23 cellular contexts compared by ENCODE assay signal in the genomic region with DNA sequence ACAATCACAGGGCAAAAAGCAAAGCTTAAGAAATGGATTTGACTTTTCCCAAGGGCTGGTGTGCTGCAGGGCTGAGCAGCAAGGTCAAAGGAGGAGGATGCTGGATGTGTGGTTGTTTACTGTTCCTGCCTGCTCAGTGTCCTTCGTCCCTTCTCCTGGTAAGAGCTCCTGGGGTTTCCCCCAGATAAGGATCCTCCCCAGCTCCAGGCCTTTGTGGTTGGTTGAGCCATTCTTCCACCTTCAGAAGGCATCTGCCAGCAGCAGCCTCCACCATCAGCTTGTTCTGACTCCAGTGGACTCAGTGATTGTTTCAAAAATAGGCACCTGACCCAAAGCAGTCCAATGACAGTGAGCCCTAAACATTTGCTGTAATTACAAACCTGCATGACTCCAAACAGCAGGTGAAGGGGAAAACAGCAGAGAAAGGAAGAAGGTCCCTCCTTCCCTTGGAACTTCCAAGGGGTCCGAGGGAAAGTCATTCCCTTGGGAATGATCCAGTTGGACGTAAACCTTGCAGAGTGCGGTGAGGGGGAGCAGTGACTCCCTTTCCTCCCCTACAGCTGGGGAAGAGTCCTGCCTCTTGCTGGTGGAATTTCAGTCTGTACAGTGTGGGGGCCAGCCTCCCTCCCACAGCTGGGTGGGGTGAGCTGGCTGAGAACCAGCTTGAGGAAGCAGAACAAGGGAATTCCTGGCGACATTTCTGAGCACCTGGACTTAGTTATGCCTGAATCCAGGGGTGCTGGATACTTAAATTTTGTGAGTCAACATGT.
DNase-seq lines count a peak whose midpoint lies in the region; ATAC-seq and TF ChIP-seq lines count a peak whose summit lies in the region.
"Had no signal": no experiment of that assay in that cellular context is flagged by ENCODE, and none has a peak within 500 bp of the region (broad histone marks: within the 10 kb centered on the region; RNA-seq: fewer than 3 reads in every experiment).

No MANE protein-coding gene starts in this region.

- no peak for ATAC-seq in left cardiac atrium
- no peak for ATAC-seq in HG03097 (IDR thresholded peaks at IDR 0.05; ENCODE audit: low FRiP score, unreplicated experiment)
- ATAC-seq: CD8-positive, alpha-beta T cell; lower lobe of right lung; stimulated activated naive CD8-positive, alpha-beta T cell treated with anti-CD3 and anti-CD28 coated beads, Interleukin-15, Interleukin-2, amounts not matched to agents 100 U/mL and 50 U/mL, for 24 hours had no signal

- in situ Hi-C loops in astrocyte of the spinal cord (cut with HindIII; ENCODE audit: low sequenced_read_pairs) = no loop called here

- H3K36me3 ChIP-seq in right atrium auricular region = no peaks in the 10 kb centered on the region
- no peaks in the 10 kb centered on the region for H3K36me3 ChIP-seq in tibial artery
- H3K36me3 ChIP-seq: adrenal gland, lower lobe of right lung, MG63 had no signal

- intact Hi-C loops in left cardiac atrium (cut with DNase I) = no loop called here
- intact Hi-C loops in lower leg skin (cut with DNase I; ENCODE audit: low total_unique reads) = no loop called here
- intact Hi-C loops in tibial artery (cut with DNase I; ENCODE audit: low total_unique reads) = no loop called here

- 13 to 17% methylated on average over 5 of the region's 5 CpGs for WGBS in lower leg skin, 2 donors

- TF ChIP-seq CTCF in right atrium auricular region (IDR thresholded peaks at IDR 0.05) (no peak), astrocyte of the spinal cord (IDR thresholded peaks at IDR 0.05; ENCODE audit: low read depth, low read length) (no peak), lower leg skin (IDR thresholded peaks at IDR 0.05) (no peak), tibial artery (IDR thresholded peaks at IDR 0.05) (no peak)

- no peak for TF ChIP-seq POLR2A in lower leg skin (IDR thresholded peaks at IDR 0.05)

- H3K4me3 ChIP-seq in right atrium auricular region (no peak overlapping the region), astrocyte of the spinal cord (ENCODE audit: low read depth, low read length) (no peak overlapping the region), lower leg skin (ENCODE audit: low read depth, poor library complexity, severe bottlenecking) (no peak overlapping the region), tibial artery (no peak overlapping the region)
- H3K4me3 ChIP-seq: adrenal gland, lower lobe of right lung, MG63 had no signal

- no peak overlapping the region for H3K27ac ChIP-seq in right atrium auricular region
- H3K27ac ChIP-seq in tibial artery = no peak overlapping the region
- H3K27ac ChIP-seq: adrenal gland, lower lobe of right lung, parathyroid adenoma had no signal

- H3K27me3 ChIP-seq in right atrium auricular region (no peaks in the 10 kb centered on the region), tibial artery (no peaks in the 10 kb centered on the region)
- H3K27me3 ChIP-seq: adrenal gland, MG63 had no signal

- peaks cover 0 to 27% of the 10 kb centered on the region in 2 donors for H3K4me1 ChIP-seq in right atrium auricular region
- peaks cover 0 to 7% (median 0%) of the 10 kb centered on the region in 4 donors for H3K4me1 ChIP-seq in tibial artery
- H3K4me1 ChIP-seq: adrenal gland, parathyroid adenoma had no signal

- DNase-seq in right atrium auricular region (ENCODE audit: low spot score) = peak; percentile 42
- DNase-seq in left cardiac atrium = no peak
- DNase-seq in astrocyte of the spinal cord (ENCODE audit: low read depth, low spot score) = peak; percentile 27
- peak; percentile 14 to 65 for DNase-seq in lower leg skin (ENCODE audit: low spot score in 2 of 2)
- no peak for DNase-seq in NCI-H345 (lab: John Stamatoyannopoulos, UW)
- DNase-seq in NCI-H2196 treated with DMSO at 0.1 percent for 48 hours (lab: John Stamatoyannopoulos, UW; ENCODE audit: unreplicated experiment) = no peak
- no peak for DNase-seq in tibial artery
- DNase-seq: activated CD4-positive, alpha-beta T cell treated with anti-CD3 and anti-CD28 coated beads for 4 hours; activated gamma-delta T cell treated with Interleukin-2 at 50 U/mL for 16 hours; activated T-cell treated with anti-CD3 and anti-CD28 coated beads for 4 hours; CD8-positive, alpha-beta T cell; DMS79; effector memory CD4-positive, alpha-beta T cell; HCEC 1CT; lower lobe of right lung; MG63; naive B cell; NCI-H1694; stimulated activated CD4-positive, alpha-beta T cell treated with anti-CD3 and anti-CD28 coated beads, Interleukin-2, amount 100 ng/mL, for 24 hours; stimulated activated naive CD8-positive, alpha-beta T cell treated with anti-CD3 and anti-CD28 coated beads, Interleukin-15, Interleukin-2, amounts not matched to agents 100 U/mL and 50 U/mL, for 24 hours had no signal

- H3K9me3 ChIP-seq in right atrium auricular region (peaks cover 0 to 7% of the 10 kb centered on the region in 2 donors), tibial artery (no peaks in the 10 kb centered on the region)
- H3K9me3 ChIP-seq: adrenal gland, lower lobe of right lung, MG63 had no signal

Comparison
In these comparisons a context has a peak if more than half of its experiments do, and no peak if none do; other contexts are left out.
1. DNase-seq: peak in right atrium auricular region (single experiment), astrocyte of the spinal cord (single experiment) and lower leg skin (2 of 2); none in left cardiac atrium (single experiment), NCI-H345 (single experiment), NCI-H2196 treated with DMSO at 0.1 percent for 48 hours (single experiment) and tibial artery (0 of 2).